ENCODE assay signal across 1 cellular context in the genomic region with DNA sequence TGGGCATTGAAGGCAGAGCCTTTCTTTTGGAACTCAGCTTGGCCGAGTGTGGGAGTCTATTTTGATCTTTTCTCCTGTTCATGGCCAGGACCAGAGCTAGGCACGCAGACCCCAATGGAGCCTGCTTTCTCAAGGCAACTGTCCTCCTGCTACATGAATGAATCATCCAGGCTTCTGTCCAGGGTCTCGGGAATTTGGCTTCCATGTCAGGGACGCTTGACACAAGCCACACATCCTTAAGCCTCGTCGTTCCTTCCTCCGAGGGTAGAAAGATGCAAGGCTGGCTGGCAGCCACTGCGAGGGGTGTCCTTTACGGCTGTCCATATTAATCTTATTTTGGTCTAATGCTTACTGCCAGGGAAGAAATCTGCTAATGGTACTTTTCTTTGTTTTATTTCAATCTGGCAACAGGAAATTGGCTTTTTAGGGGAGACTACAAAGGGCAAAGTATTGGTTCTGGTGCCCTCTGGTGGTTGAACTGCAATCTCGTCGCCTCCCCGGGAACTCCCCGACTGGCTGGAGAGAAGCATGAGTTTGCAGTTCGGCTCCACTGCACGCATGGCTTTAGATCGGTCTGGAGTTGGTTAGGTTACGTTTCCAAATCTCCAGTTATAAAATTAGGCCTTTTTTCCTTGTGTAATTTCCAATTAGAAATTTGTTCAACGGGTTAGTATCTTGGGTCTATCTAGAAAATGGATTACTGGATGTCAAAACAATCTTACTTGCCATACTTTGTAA.
TF ChIP-seq lines count a peak whose summit lies in the region.

No MANE protein-coding gene starts in this region.

TF ChIP-seq in HepG2, 621 proteins besides CTCF, POLR2A, EP300 and RAD21 (continued from another document and continues in another):
- peak; percentile 72; the same call in 1 of the 2 replicates for TF ChIP-seq KMT2A (CRISPR knock-in tag; IDR thresholded peaks at IDR 0.05)
- TF ChIP-seq ZMYM4 (CRISPR knock-in tag; IDR thresholded peaks at IDR 0.05) = peak; percentile 44; the same call in 1 of the 2 replicates
- no peak for TF ChIP-seq ISL2 (CRISPR knock-in tag; IDR thresholded peaks at IDR 0.05)
- TF ChIP-seq SAP130 (CRISPR knock-in tag; IDR thresholded peaks at IDR 0.05; ENCODE audit: low read depth) = 0 out of 2 replicates have a peak, but pooled peaks have one; percentile 15
- TF ChIP-seq NR2F6 (IDR thresholded peaks at IDR 0.05) = no peak
- TF ChIP-seq NR2F6 (CRISPR knock-in tag; IDR thresholded peaks at IDR 0.05) = peak; percentile 53; the same call in 1 of the 2 replicates
- TF ChIP-seq, protein P1, sequence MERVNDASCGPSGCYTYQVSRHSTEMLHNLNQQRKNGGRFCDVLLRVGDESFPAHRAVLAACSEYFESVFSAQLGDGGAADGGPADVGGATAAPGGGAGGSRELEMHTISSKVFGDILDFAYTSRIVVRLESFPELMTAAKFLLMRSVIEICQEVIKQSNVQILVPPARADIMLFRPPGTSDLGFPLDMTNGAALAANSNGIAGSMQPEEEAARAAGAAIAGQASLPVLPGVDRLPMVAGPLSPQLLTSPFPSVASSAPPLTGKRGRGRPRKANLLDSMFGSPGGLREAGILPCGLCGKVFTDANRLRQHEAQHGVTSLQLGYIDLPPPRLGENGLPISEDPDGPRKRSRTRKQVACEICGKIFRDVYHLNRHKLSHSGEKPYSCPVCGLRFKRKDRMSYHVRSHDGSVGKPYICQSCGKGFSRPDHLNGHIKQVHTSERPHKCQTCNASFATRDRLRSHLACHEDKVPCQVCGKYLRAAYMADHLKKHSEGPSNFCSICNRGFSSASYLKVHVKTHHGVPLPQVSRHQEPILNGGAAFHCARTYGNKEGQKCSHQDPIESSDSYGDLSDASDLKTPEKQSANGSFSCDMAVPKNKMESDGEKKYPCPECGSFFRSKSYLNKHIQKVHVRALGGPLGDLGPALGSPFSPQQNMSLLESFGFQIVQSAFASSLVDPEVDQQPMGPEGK (CRISPR knock-in tag; IDR thresholded peaks at IDR 0.05) = no peak
- TF ChIP-seq ESRRA (CRISPR knock-in tag; IDR thresholded peaks at IDR 0.05; ENCODE audit: low read depth) = 0 out of 2 replicates have a peak, but pooled peaks have one; percentile 20
- peak; percentile 92 for TF ChIP-seq STAG1 (CRISPR knock-in tag; IDR thresholded peaks at IDR 0.05)
- TF ChIP-seq RNF2 (conservative IDR thresholded peaks at IDR 0.05; ENCODE audit: low read depth) = no peak
- no peak for TF ChIP-seq NKX3-1 (CRISPR knock-in tag; IDR thresholded peaks at IDR 0.05)
- TF ChIP-seq SP5 (CRISPR knock-in tag; IDR thresholded peaks at IDR 0.05; ENCODE audit: borderline replicate concordance, low read depth) = no peak
- TF ChIP-seq CCAR2 (optimal IDR thresholded peaks at IDR 0.05; ENCODE audit: low read depth, low read length) = no peak
- TF ChIP-seq MED13 (CRISPR knock-in tag; IDR thresholded peaks at IDR 0.05) = no peak
- peak; percentile 64 for TF ChIP-seq ELF3 (CRISPR knock-in tag; IDR thresholded peaks at IDR 0.05)
- TF ChIP-seq ZNF350 (CRISPR knock-in tag; IDR thresholded peaks at IDR 0.05; ENCODE audit: borderline replicate concordance, low read depth) = 0 out of 2 replicates have a peak, but pooled peaks have one; percentile 36
- TF ChIP-seq XRCC5 (optimal IDR thresholded peaks at IDR 0.05; ENCODE audit: low read length) = peak; percentile 43
- TF ChIP-seq TEAD3 (CRISPR knock-in tag; optimal IDR thresholded peaks at IDR 0.05; ENCODE audit: borderline replicate concordance) = peak; percentile 35
- TF ChIP-seq, protein P2, sequence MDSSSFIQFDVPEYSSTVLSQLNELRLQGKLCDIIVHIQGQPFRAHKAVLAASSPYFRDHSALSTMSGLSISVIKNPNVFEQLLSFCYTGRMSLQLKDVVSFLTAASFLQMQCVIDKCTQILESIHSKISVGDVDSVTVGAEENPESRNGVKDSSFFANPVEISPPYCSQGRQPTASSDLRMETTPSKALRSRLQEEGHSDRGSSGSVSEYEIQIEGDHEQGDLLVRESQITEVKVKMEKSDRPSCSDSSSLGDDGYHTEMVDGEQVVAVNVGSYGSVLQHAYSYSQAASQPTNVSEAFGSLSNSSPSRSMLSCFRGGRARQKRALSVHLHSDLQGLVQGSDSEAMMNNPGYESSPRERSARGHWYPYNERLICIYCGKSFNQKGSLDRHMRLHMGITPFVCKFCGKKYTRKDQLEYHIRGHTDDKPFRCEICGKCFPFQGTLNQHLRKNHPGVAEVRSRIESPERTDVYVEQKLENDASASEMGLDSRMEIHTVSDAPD (CRISPR knock-in tag; IDR thresholded peaks at IDR 0.05) = peak; percentile 54; the same call in 1 of the 2 replicates
- TF ChIP-seq, protein P3, sequence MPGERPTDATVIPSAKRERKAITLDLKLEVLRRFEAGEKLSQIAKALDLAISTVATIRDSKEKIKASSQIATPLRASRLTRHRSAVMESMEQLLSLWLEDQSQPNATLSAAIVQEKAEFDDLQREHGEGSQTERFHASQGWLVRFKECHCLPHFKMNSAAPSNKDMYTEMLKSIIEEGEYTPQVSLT (CRISPR knock-in tag; IDR thresholded peaks at IDR 0.05; ENCODE audit: borderline replicate concordance, low read depth) = no peak
- peak; percentile 38; the same call in 1 of the 2 replicates for TF ChIP-seq MIER3 (CRISPR knock-in tag; IDR thresholded peaks at IDR 0.05; ENCODE audit: borderline replicate concordance)
- TF ChIP-seq SALL1 (CRISPR knock-in tag; IDR thresholded peaks at IDR 0.05) = peak; percentile 64
- TF ChIP-seq, protein P4, sequence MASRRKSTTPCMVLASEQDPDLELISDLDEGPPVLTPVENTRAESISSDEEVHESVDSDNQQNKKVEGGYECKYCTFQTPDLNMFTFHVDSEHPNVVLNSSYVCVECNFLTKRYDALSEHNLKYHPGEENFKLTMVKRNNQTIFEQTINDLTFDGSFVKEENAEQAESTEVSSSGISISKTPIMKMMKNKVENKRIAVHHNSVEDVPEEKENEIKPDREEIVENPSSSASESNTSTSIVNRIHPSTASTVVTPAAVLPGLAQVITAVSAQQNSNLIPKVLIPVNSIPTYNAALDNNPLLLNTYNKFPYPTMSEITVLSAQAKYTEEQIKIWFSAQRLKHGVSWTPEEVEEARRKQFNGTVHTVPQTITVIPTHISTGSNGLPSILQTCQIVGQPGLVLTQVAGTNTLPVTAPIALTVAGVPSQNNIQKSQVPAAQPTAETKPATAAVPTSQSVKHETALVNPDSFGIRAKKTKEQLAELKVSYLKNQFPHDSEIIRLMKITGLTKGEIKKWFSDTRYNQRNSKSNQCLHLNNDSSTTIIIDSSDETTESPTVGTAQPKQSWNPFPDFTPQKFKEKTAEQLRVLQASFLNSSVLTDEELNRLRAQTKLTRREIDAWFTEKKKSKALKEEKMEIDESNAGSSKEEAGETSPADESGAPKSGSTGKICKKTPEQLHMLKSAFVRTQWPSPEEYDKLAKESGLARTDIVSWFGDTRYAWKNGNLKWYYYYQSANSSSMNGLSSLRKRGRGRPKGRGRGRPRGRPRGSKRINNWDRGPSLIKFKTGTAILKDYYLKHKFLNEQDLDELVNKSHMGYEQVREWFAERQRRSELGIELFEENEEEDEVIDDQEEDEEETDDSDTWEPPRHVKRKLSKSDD (CRISPR knock-in tag; IDR thresholded peaks at IDR 0.05; ENCODE audit: low read depth) = no peak
- TF ChIP-seq, protein P5, sequence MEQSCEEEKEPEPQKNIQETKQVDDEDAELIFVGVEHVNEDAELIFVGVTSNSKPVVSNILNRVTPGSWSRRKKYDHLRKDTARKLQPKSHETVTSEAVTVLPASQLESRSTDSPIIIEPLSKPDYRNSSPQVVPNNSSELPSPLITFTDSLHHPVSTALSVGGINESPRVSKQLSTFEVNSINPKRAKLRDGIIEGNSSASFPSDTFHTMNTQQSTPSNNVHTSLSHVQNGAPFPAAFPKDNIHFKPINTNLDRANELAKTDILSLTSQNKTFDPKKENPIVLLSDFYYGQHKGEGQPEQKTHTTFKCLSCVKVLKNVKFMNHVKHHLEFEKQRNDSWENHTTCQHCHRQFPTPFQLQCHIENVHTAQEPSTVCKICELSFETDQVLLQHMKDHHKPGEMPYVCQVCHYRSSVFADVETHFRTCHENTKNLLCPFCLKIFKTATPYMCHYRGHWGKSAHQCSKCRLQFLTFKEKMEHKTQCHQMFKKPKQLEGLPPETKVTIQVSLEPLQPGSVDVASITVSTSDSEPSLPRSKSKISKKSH (CRISPR knock-in tag; IDR thresholded peaks at IDR 0.05; ENCODE audit: borderline replicate concordance) = no peak
- no peak for TF ChIP-seq ZNF652 (CRISPR knock-in tag; IDR thresholded peaks at IDR 0.05; ENCODE audit: borderline replicate concordance, low read depth)
- peak; percentile 45; the same call in 1 of the 2 replicates for TF ChIP-seq ERF (CRISPR knock-in tag; IDR thresholded peaks at IDR 0.05)
- no peak for TF ChIP-seq NCOR1 (IDR thresholded peaks at IDR 0.05; ENCODE audit: borderline replicate concordance, low read length)
- 0 out of 2 replicates have a peak, but pooled peaks have one; percentile 43 for TF ChIP-seq REPIN1 (CRISPR knock-in tag; IDR thresholded peaks at IDR 0.05; ENCODE audit: borderline replicate concordance, low read depth)
- TF ChIP-seq HOXA3 (CRISPR knock-in tag; IDR thresholded peaks at IDR 0.05) = no peak
- peak; percentile 31; the same call in 1 of the 2 replicates for TF ChIP-seq ZNF788 (CRISPR knock-in tag; IDR thresholded peaks at IDR 0.05; ENCODE audit: borderline replicate concordance)
- no peak for TF ChIP-seq ZNF790 (CRISPR knock-in tag; IDR thresholded peaks at IDR 0.05; ENCODE audit: borderline replicate concordance)
- peak; percentile 67; the same call in 1 of the 2 replicates for TF ChIP-seq SMAD3 (CRISPR knock-in tag; IDR thresholded peaks at IDR 0.05)
- no peak for TF ChIP-seq MAFG (CRISPR knock-in tag; IDR thresholded peaks at IDR 0.05)
- TF ChIP-seq, protein P6, sequence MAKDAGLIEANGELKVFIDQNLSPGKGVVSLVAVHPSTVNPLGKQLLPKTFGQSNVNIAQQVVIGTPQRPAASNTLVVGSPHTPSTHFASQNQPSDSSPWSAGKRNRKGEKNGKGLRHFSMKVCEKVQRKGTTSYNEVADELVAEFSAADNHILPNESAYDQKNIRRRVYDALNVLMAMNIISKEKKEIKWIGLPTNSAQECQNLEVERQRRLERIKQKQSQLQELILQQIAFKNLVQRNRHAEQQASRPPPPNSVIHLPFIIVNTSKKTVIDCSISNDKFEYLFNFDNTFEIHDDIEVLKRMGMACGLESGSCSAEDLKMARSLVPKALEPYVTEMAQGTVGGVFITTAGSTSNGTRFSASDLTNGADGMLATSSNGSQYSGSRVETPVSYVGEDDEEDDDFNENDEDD (CRISPR knock-in tag; IDR thresholded peaks at IDR 0.05; ENCODE audit: borderline replicate concordance) = peak; percentile 33; the same call in 1 of the 2 replicates
- no peak for TF ChIP-seq U2AF2 (IDR thresholded peaks at IDR 0.05; ENCODE audit: low read depth, low read length)
- TF ChIP-seq, protein P7, sequence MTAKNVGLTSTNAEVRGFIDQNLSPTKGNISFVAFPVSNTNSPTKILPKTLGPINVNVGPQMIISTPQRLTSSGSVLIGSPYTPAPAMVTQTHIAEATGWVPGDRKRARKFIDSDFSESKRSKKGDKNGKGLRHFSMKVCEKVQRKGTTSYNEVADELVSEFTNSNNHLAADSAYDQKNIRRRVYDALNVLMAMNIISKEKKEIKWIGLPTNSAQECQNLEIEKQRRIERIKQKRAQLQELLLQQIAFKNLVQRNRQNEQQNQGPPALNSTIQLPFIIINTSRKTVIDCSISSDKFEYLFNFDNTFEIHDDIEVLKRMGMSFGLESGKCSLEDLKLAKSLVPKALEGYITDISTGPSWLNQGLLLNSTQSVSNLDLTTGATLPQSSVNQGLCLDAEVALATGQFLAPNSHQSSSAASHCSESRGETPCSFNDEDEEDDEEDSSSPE (CRISPR knock-in tag; IDR thresholded peaks at IDR 0.05) = 0 out of 2 replicates have a peak, but pooled peaks have one; percentile 30
- TF ChIP-seq SOX6 (IDR thresholded peaks at IDR 0.05) = no peak
- peak; percentile 54 for TF ChIP-seq SOX6 (CRISPR knock-in tag; IDR thresholded peaks at IDR 0.05)
- TF ChIP-seq, protein P8, sequence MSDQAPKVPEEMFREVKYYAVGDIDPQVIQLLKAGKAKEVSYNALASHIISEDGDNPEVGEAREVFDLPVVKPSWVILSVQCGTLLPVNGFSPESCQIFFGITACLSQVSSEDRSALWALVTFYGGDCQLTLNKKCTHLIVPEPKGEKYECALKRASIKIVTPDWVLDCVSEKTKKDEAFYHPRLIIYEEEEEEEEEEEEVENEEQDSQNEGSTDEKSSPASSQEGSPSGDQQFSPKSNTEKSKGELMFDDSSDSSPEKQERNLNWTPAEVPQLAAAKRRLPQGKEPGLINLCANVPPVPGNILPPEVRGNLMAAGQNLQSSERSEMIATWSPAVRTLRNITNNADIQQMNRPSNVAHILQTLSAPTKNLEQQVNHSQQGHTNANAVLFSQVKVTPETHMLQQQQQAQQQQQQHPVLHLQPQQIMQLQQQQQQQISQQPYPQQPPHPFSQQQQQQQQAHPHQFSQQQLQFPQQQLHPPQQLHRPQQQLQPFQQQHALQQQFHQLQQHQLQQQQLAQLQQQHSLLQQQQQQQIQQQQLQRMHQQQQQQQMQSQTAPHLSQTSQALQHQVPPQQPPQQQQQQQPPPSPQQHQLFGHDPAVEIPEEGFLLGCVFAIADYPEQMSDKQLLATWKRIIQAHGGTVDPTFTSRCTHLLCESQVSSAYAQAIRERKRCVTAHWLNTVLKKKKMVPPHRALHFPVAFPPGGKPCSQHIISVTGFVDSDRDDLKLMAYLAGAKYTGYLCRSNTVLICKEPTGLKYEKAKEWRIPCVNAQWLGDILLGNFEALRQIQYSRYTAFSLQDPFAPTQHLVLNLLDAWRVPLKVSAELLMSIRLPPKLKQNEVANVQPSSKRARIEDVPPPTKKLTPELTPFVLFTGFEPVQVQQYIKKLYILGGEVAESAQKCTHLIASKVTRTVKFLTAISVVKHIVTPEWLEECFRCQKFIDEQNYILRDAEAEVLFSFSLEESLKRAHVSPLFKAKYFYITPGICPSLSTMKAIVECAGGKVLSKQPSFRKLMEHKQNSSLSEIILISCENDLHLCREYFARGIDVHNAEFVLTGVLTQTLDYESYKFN (CRISPR knock-in tag; conservative IDR thresholded peaks at IDR 0.05) = no peak
- no peak for TF ChIP-seq RXRA (CRISPR knock-in tag; IDR thresholded peaks at IDR 0.05)
- TF ChIP-seq, protein P9, sequence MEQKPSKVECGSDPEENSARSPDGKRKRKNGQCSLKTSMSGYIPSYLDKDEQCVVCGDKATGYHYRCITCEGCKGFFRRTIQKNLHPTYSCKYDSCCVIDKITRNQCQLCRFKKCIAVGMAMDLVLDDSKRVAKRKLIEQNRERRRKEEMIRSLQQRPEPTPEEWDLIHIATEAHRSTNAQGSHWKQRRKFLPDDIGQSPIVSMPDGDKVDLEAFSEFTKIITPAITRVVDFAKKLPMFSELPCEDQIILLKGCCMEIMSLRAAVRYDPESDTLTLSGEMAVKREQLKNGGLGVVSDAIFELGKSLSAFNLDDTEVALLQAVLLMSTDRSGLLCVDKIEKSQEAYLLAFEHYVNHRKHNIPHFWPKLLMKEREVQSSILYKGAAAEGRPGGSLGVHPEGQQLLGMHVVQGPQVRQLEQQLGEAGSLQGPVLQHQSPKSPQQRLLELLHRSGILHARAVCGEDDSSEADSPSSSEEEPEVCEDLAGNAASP (CRISPR knock-in tag; IDR thresholded peaks at IDR 0.05; ENCODE audit: borderline replicate concordance) = peak; percentile 57; the same call in 1 of the 2 replicates
